In the genomic region with DNA sequence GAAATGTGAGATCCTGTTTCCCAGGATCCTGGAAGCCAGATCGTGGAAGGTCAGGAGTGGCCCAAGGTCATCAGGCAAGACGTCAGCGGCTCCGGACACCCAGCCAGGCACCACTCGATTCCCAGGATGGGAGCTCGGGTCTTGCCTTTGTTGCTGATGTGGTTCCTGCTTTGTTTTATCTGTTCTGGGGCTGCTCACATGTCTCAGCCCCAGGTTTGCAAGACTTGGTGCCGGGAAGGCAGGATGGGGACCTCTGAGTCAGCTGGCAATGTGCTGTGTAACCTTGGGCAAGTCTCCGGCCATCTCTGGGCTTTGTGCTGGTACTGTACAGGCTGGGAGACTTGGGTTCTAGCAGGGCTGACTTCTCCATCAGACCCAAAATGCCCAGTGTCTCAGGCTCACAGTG, we compare ENCODE assay signal across 1 cellular context.
TF ChIP-seq lines count a peak whose summit lies in the region.

No MANE protein-coding gene starts in this region.

TF ChIP-seq in GM12878, 131 proteins besides CTCF, POLR2A, EP300 and RAD21:
- TF ChIP-seq ZNF217 (IDR thresholded peaks at IDR 0.05) (peak; percentile 64; the same call in 1 of the 2 replicates), CREM (IDR thresholded peaks at IDR 0.05; ENCODE audit: low read depth) (no peak), SMARCA5 (IDR thresholded peaks at IDR 0.05) (peak; percentile 78; the same call in 1 of the 2 replicates)
TF ChIP-seq in GM12878: peak in this region for 2.
